ENCODE assay signal across 1 cellular context in genomic region chr4:98289375-98289774, GRCh38.
TF ChIP-seq lines count a peak whose summit lies in the region.

No MANE protein-coding gene starts in this region.

TF ChIP-seq in SK-N-SH, 30 proteins besides CTCF, POLR2A, EP300 and RAD21 (continued from another document):
- TF ChIP-seq MAX (IDR thresholded peaks at IDR 0.05; ENCODE audit: low read depth), result no peak
